ENCODE assay signal across 19 cellular contexts in the genomic region with DNA sequence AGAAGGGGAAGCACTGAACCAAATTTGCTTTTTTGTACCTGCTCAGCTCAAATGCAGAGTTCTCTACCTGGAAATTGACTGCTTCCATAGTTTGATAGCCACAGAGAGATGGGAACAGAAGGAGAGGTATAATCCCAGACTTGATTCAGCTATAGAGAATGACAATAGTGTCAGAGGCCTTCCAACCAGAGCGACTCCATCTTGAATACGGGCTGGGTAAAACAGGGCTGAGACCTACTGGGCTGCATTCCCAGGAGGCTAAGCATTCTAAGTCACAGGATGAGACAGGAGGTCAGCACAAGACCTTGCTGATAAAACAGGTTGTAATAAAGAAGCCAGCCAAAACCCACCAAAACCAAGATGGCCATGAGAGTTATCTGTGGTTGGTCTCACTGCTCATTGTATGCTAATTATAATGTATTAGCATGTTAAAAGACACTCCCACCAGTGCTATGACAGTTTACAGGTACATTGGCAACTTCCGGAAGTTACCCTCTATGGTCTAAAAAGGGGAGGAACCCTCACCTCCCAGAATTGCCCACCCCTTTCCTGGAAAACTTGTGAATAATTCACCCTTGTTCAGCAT. TPM values are rescaled to one million over a fixed set of nuclear protein-coding genes. Genes with fewer than 3 reads are reported as not detected.
DNase-seq lines count a peak whose midpoint lies in the region; ATAC-seq and TF ChIP-seq lines count a peak whose summit lies in the region.
"Had no signal": no experiment of that assay in that cellular context is flagged by ENCODE, and none has a peak within 500 bp of the region (broad histone marks: within the 10 kb centered on the region; RNA-seq: fewer than 3 reads in every experiment).

No MANE protein-coding gene starts in this region.

- H3K36me3 Mint-ChIP-seq in HFFc6 (ENCODE audit: low read depth) (no peaks in the 10 kb centered on the region), brain (no peaks in the 10 kb centered on the region)
- no peaks in the 10 kb centered on the region for H3K36me3 Mint-ChIP-seq in stimulated activated effector memory CD8-positive, alpha-beta T cell treated with anti-CD3 and anti-CD28 coated beads, Interleukin-12 subunit alpha, Interleukin-12 subunit beta, amount 100 ng/mL, for 72 hours
- H3K36me3 Mint-ChIP-seq: CD4-positive, CD25-positive, alpha-beta regulatory T cell had no signal

- no peaks in the 10 kb centered on the region for H3K9me3 ChIP-seq in mesodermal cell (ENCODE audit: control insufficient read depth, low read length)

- peak overlapping the region; percentile 57 for H3K27ac ChIP-seq in mesodermal cell (ENCODE audit: low read depth, low read length, severe bottlenecking)
- H3K27ac ChIP-seq: HL-60, RWPE1 had no signal

- WGBS in mesodermal cell (ENCODE audit: insufficient coverage in 2 of 2), 2 experiments, result 88 to 94% methylated on average over 2 of the region's 3 CpGs

- TF ChIP-seq CTCF in HFFc6 (IDR thresholded peaks at IDR 0.05) (no peak), brain (conservative IDR thresholded peaks at IDR 0.05) (no peak)

- no peak overlapping the region for H3K4me3 ChIP-seq in mesodermal cell (ENCODE audit: extremely low read depth, insufficient read depth, low read length, poor library complexity, severe bottlenecking)

- H3K4me1 ChIP-seq in mesodermal cell (ENCODE audit: control insufficient read depth, insufficient read depth, low read length, poor library complexity, severe bottlenecking), result peaks cover 15% of the 10 kb centered on the region

- no peak overlapping the region for H3K27ac Mint-ChIP-seq in HFFc6
- H3K27ac Mint-ChIP-seq in brain, result peak overlapping the region in 4 of 5 experiments; percentile 25 to 77 (median 41)
- no peak overlapping the region for H3K27ac Mint-ChIP-seq in stimulated activated effector memory CD8-positive, alpha-beta T cell treated with anti-CD3 and anti-CD28 coated beads, Interleukin-12 subunit alpha, Interleukin-12 subunit beta, amount 100 ng/mL, for 72 hours
- H3K27ac Mint-ChIP-seq: B cell; CD4-positive, CD25-positive, alpha-beta regulatory T cell had no signal

- H3K27me3 Mint-ChIP-seq in HFFc6 (ENCODE audit: insufficient read depth) (peaks cover 4% of the 10 kb centered on the region), brain (no peaks in the 10 kb centered on the region)
- H3K27me3 Mint-ChIP-seq: B cell had no signal

- DNase-seq in HFFc6 (no peak), renal cortical epithelial cell (ENCODE audit: low read depth) (peak; percentile 12), NCI-H82 (lab: John Stamatoyannopoulos, UW) (no peak), DMS 273 (lab: John Stamatoyannopoulos, UW; ENCODE audit: unreplicated experiment) (no peak)
- DNase-seq in stimulated activated effector memory CD8-positive, alpha-beta T cell treated with anti-CD3 and anti-CD28 coated beads, Interleukin-12 subunit alpha, Interleukin-12 subunit beta, amount 100 ng/mL, for 72 hours (ENCODE audit: low spot score in 2 of 2), result no peak
- DNase-seq: H7, NCI-H1417 treated with DMSO at 0.1 percent for 48 hours, NCI-H1930, NCI-H446, NCI-H69, PC-3, SW 1271 had no signal

- no peak for ATAC-seq in stimulated activated effector memory CD8-positive, alpha-beta T cell treated with anti-CD3 and anti-CD28 coated beads, Interleukin-12 subunit alpha, Interleukin-12 subunit beta, amount 100 ng/mL, for 72 hours
- ATAC-seq in GM19328 (IDR thresholded peaks at IDR 0.05; ENCODE audit: unreplicated experiment), result no peak
- ATAC-seq: PC-3 had no signal

- H3K4me3 Mint-ChIP-seq in HFFc6 (0 out of 2 replicates have a peak overlapping the region, but pooled peaks have one; percentile 18), brain (no peak overlapping the region)
- no peak overlapping the region for H3K4me3 Mint-ChIP-seq in stimulated activated effector memory CD8-positive, alpha-beta T cell treated with anti-CD3 and anti-CD28 coated beads, Interleukin-12 subunit alpha, Interleukin-12 subunit beta, amount 100 ng/mL, for 72 hours
- H3K4me3 Mint-ChIP-seq: B cell; CD4-positive, CD25-positive, alpha-beta regulatory T cell had no signal

- H3K9me3 Mint-ChIP-seq in HFFc6, result no peaks in the 10 kb centered on the region
- no peaks in the 10 kb centered on the region for H3K9me3 Mint-ChIP-seq in brain
- no peaks in the 10 kb centered on the region for H3K9me3 Mint-ChIP-seq in stimulated activated effector memory CD8-positive, alpha-beta T cell treated with anti-CD3 and anti-CD28 coated beads, Interleukin-12 subunit alpha, Interleukin-12 subunit beta, amount 100 ng/mL, for 72 hours
- H3K9me3 Mint-ChIP-seq: CD4-positive, CD25-positive, alpha-beta regulatory T cell had no signal

- peaks cover 35% of the 10 kb centered on the region for H3K4me1 Mint-ChIP-seq in HFFc6 (ENCODE audit: low read depth)
- peaks cover 46% of the 10 kb centered on the region for H3K4me1 Mint-ChIP-seq in brain
- H3K4me1 Mint-ChIP-seq in stimulated activated effector memory CD8-positive, alpha-beta T cell treated with anti-CD3 and anti-CD28 coated beads, Interleukin-12 subunit alpha, Interleukin-12 subunit beta, amount 100 ng/mL, for 72 hours, result no peaks in the 10 kb centered on the region
- H3K4me1 Mint-ChIP-seq: B cell; CD4-positive, CD25-positive, alpha-beta regulatory T cell had no signal

- H3K36me3 ChIP-seq in mesodermal cell (ENCODE audit: control insufficient read depth, insufficient read depth, low read length), result no peaks in the 10 kb centered on the region

RNA-seq across cellular contexts. Expression of a gene that starts 42.7 kb away (rescaled TPM):
- total RNA-seq in HFFc6 (2021; fragmentation: NEBNext Ultra II Directional; extraction: Animal tissue kit (Norgen Biotek cat#: 25700)), result under 1 TPM in 3 of 6 experiments, not detected in 3; 0.08 to 0.23 (median 0.09) TPM
- 3.9 TPM for polyA plus RNA-seq in brain (ENCODE audit: insufficient read depth, low read depth, low replicate concordance)
- 7.7 TPM for polyA plus RNA-seq in mesodermal cell (2013, experiment 1 of 2)
- 10.5 TPM for polyA plus RNA-seq in mesodermal cell (2013, experiment 2 of 2)
- total RNA-seq in renal cortical epithelial cell, result 5.0 and 12.3 TPM in 2 replicates
- total RNA-seq: CD4-positive, CD25-positive, alpha-beta regulatory T cell; PC-3 had no signal
- polyA plus RNA-seq: CD4-positive, CD25-positive, alpha-beta regulatory T cell had no signal

Comparison
In these comparisons a context has a peak if more than half of its experiments do, and no peak if none do; other contexts are left out.
1. H3K27ac Mint-ChIP-seq: peak in brain (4 of 5); none in HFFc6 (single experiment) and stimulated activated effector memory CD8-positive, alpha-beta T cell treated with anti-CD3 and anti-CD28 coated beads, Interleukin-12 subunit alpha, Interleukin-12 subunit beta, amount 100 ng/mL, for 72 hours (single experiment).